Comparison of ENCODE assay signal across 16 cellular contexts in the genomic region with DNA sequence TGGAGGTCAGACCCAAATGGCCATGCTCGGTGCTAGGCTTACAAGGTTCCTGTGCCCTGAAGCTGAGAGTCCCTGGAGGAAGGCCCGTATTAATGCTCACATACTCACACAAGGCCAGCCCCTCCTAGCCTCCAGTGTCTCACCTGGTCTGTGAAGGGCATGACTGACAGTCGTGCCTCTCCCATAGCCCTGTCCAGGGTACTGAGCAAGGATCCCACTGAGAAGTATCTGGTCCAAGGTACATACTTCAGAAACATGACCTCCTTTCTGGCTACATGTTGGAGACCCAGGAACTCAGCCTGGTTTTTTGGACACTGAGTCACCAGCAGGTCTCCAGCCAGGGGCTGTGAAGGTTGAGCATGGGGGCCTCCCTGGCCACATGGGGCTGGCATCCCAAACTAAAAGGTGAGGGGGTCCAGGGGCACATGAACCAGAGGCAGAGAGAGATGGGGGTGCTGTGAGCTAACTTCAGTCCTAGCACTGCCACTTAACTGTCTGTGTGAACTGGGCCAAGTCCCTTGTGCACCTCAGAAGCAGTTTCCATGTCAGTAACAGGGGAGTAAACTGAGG. TPM values are rescaled to one million over a fixed set of nuclear protein-coding genes. Genes with fewer than 3 reads are reported as not detected.
DNase-seq lines count a peak whose midpoint lies in the region; ATAC-seq and TF ChIP-seq lines count a peak whose summit lies in the region.
"Had no signal": no experiment of that assay in that cellular context is flagged by ENCODE, and none has a peak within 500 bp of the region (broad histone marks: within the 10 kb centered on the region; RNA-seq: fewer than 3 reads in every experiment).

No MANE protein-coding gene starts in this region.

- H3K27ac Mint-ChIP-seq in effector memory CD8-positive, alpha-beta T cell: peak overlapping the region in 1 of 2 donors; percentile 72
- H3K27ac Mint-ChIP-seq in neural progenitor cell: no peak overlapping the region
- H3K27ac Mint-ChIP-seq: activated naive CD8-positive, alpha-beta T cell; dendritic cell treated with granulocyte-macrophage colony-stimulating factor and Interleukin-4, amounts not matched to agents 40 ng/mL and 50 ng/mL, for 4 days had no signal

- DNase-seq in DMS53 (lab: John Stamatoyannopoulos, UW) (peak; percentile 33), DMS53 treated with DMSO at 0.1 percent for 48 hours (lab: John Stamatoyannopoulos, UW; ENCODE audit: unreplicated experiment) (no peak), OCI-M1 (lab: John Stamatoyannopoulos, UW) (peak; percentile 21), neural progenitor cell (ENCODE audit: low spot score) (peak; percentile 75), MG63 (no peak)
- no peak for DNase-seq in effector memory CD8-positive, alpha-beta T cell
- DNase-seq: DMS79, NCI-H1105 treated with DMSO at 0.1 percent for 48 hours, NCI-H774, psoas muscle had no signal

- H3K9me3 ChIP-seq in neural progenitor cell (ENCODE audit: low read depth) (no peaks in the 10 kb centered on the region), MG63 (no peaks in the 10 kb centered on the region)
- H3K9me3 ChIP-seq: psoas muscle had no signal

- H3K27me3 Mint-ChIP-seq in effector memory CD8-positive, alpha-beta T cell: peaks cover 10% of the 10 kb centered on the region in 2 donors
- H3K27me3 Mint-ChIP-seq in neural progenitor cell (ENCODE audit: insufficient read depth, low read depth): peaks cover 20% of the 10 kb centered on the region

- no peaks in the 10 kb centered on the region for H3K4me1 ChIP-seq in neural progenitor cell
- H3K4me1 ChIP-seq: psoas muscle had no signal

- no peak overlapping the region for H3K4me3 Mint-ChIP-seq in effector memory CD8-positive, alpha-beta T cell
- H3K4me3 Mint-ChIP-seq in neural progenitor cell: no peak overlapping the region
- H3K4me3 Mint-ChIP-seq: activated naive CD8-positive, alpha-beta T cell; dendritic cell treated with granulocyte-macrophage colony-stimulating factor and Interleukin-4, amounts not matched to agents 40 ng/mL and 50 ng/mL, for 4 days had no signal

- ATAC-seq in effector memory CD8-positive, alpha-beta T cell (replicated peaks): peak; percentile 45
- ATAC-seq in HG02852 (IDR thresholded peaks at IDR 0.05; ENCODE audit: unreplicated experiment) (no peak), GM21786 (IDR thresholded peaks at IDR 0.05; ENCODE audit: unreplicated experiment) (no peak)
- ATAC-seq: psoas muscle had no signal

- no peak overlapping the region for H3K27ac ChIP-seq in neural progenitor cell
- H3K27ac ChIP-seq: 22Rv1, HL-60, psoas muscle had no signal

- H3K79me2 ChIP-seq in neural progenitor cell (ENCODE audit: low read depth): no peaks in the 10 kb centered on the region

- peaks cover 2% of the 10 kb centered on the region for H3F3A ChIP-seq in neural progenitor cell (ENCODE audit: low read depth)

- H3K4me2 ChIP-seq in neural progenitor cell: no peak overlapping the region

- no peaks in the 10 kb centered on the region for H3K9me3 Mint-ChIP-seq in effector memory CD8-positive, alpha-beta T cell
- H3K9me3 Mint-ChIP-seq in neural progenitor cell: no peaks in the 10 kb centered on the region
- H3K9me3 Mint-ChIP-seq: dendritic cell treated with granulocyte-macrophage colony-stimulating factor and Interleukin-4, amounts not matched to agents 40 ng/mL and 50 ng/mL, for 4 days had no signal

- no peak for TF ChIP-seq CTCF in neural progenitor cell (IDR thresholded peaks at IDR 0.05)

- H3K36me3 ChIP-seq in neural progenitor cell (no peaks in the 10 kb centered on the region), MG63 (no peaks in the 10 kb centered on the region)

- H4K20me1 ChIP-seq in neural progenitor cell (ENCODE audit: low read depth): peaks cover 22% of the 10 kb centered on the region

- H3K4me1 Mint-ChIP-seq in effector memory CD8-positive, alpha-beta T cell (ENCODE audit: low read depth in 2 of 2): peaks cover 23 to 30% of the 10 kb centered on the region in 2 donors
- no peaks in the 10 kb centered on the region for H3K4me1 Mint-ChIP-seq in neural progenitor cell

- peaks cover 37% of the 10 kb centered on the region for H3K27me3 ChIP-seq in neural progenitor cell
- H3K27me3 ChIP-seq in MG63: peaks cover 6% of the 10 kb centered on the region

- peaks cover 5% of the 10 kb centered on the region for H3K36me3 Mint-ChIP-seq in effector memory CD8-positive, alpha-beta T cell (ENCODE audit: insufficient read depth)
- no peaks in the 10 kb centered on the region for H3K36me3 Mint-ChIP-seq in neural progenitor cell
- H3K36me3 Mint-ChIP-seq: activated naive CD8-positive, alpha-beta T cell had no signal

- H2AFZ ChIP-seq in neural progenitor cell (replicated peaks): no peak overlapping the region

- H3K9ac ChIP-seq in neural progenitor cell: no peak overlapping the region

- H3K4me3 ChIP-seq in neural progenitor cell: no peak overlapping the region
- no peak overlapping the region for H3K4me3 ChIP-seq in MG63
- H3K4me3 ChIP-seq: psoas muscle had no signal

RNA-seq across cellular contexts. Expression of gene RASGEF1A, which starts 17.6 kb away (rescaled TPM):
- 3.5 and 6.5 TPM in 2 replicates for total RNA-seq in neural progenitor cell (ENCODE audit: low replicate concordance)
- 0.30 TPM in 1 of 2 replicates, not detected in the other for total RNA-seq in MG63 (2014; rRNA removed; shearing (Covaris generic); ENCODE audit: low replicate concordance)

Comparison
In these comparisons a context has a peak if more than half of its experiments do, and no peak if none do; other contexts are left out.
1. DNase-seq: peak in DMS53 (single experiment), OCI-M1 (single experiment) and neural progenitor cell (single experiment); none in DMS53 treated with DMSO at 0.1 percent for 48 hours (single experiment), effector memory CD8-positive, alpha-beta T cell (0 of 3) and MG63 (single experiment).